18 cellular contexts compared by ENCODE assay signal in the genomic region with DNA sequence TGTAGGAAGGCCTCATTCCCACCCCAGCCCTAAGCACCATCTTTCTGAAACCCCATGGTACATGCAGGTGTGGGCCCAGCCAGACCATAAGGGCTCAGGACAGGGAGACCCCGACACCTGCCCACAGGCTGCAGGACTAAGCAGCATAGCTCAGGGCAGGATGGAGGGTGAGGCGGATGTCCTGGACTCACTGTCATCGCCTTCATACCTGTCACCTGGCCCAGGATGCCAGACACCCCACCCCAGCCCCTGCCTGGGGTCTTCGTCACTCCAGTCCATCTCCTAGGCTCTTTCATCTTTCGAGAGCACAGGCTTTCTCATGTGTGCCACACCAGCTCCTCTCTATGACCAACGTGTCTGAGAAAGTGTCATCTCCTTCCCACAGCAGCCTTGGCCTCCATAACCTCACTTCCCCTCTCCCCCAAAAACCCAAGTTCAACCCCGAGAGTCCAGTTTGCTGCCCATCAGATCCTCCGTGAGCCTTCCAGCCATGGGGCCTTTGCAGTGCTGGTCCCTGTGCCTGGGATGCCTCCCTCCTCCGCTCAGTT.
DNase-seq lines count a peak whose midpoint lies in the region; ATAC-seq and TF ChIP-seq lines count a peak whose summit lies in the region.
"Had no signal": no experiment of that assay in that cellular context is flagged by ENCODE, and none has a peak within 500 bp of the region (broad histone marks: within the 10 kb centered on the region; RNA-seq: fewer than 3 reads in every experiment).

No MANE protein-coding gene starts in this region.

- no peak overlapping the region for H3K23ac ChIP-seq in neuronal stem cell (ENCODE audit: low read depth, low read length, poor library complexity)

- no peaks in the 10 kb centered on the region for H3K36me3 Mint-ChIP-seq in activated B cell treated with CpG ODN at 0.5 μM for 24 hours (ENCODE audit: low read depth)

- no peak overlapping the region for H2BK120ac ChIP-seq in neuronal stem cell (ENCODE audit: low read depth, low read length)

- H3K27ac ChIP-seq in Peyer's patch = no peak overlapping the region
- no peak overlapping the region for H3K27ac ChIP-seq in neuronal stem cell (replicated peaks; ENCODE audit: low read length)
- H3K27ac ChIP-seq in suprapubic skin = no peak overlapping the region
- no peak overlapping the region for H3K27ac ChIP-seq in upper lobe of right lung
- H3K27ac ChIP-seq: RWPE1 had no signal

- no peak overlapping the region for H4K91ac ChIP-seq in neuronal stem cell (ENCODE audit: low read depth, low read length, poor library complexity)

- intact Hi-C loops in activated B cell treated with CpG ODN at 0.5 μM for 24 hours (cut with micrococcal nuclease) (no loop called here), upper lobe of right lung (cut with DNase I) (no loop called here)

- no peak overlapping the region for H3K4me2 ChIP-seq in neuronal stem cell (ENCODE audit: insufficient read depth, low read length, poor library complexity, severe bottlenecking)

- no peak overlapping the region for H3K4me3 Mint-ChIP-seq in activated B cell treated with CpG ODN at 0.5 μM for 24 hours
- H3K4me3 Mint-ChIP-seq: CD14-positive monocyte had no signal

- TF ChIP-seq CTCF in Peyer's patch (IDR thresholded peaks at IDR 0.05) (no peak), activated B cell treated with CpG ODN at 0.5 μM for 24 hours (IDR thresholded peaks at IDR 0.05) (no peak), suprapubic skin (IDR thresholded peaks at IDR 0.05) (no peak), upper lobe of right lung (IDR thresholded peaks at IDR 0.05) (no peak)

- H3K4me1 ChIP-seq in Peyer's patch (no peaks in the 10 kb centered on the region), neuronal stem cell (ENCODE audit: control insufficient read depth in 2 of 2, insufficient read depth in 1 of 2, low read depth in 1 of 2, low read length in 2 of 2) (peaks cover 0 to 15% of the 10 kb centered on the region in 2 donors), suprapubic skin (no peaks in the 10 kb centered on the region), upper lobe of right lung (no peaks in the 10 kb centered on the region)

- H3K4me3 ChIP-seq in Peyer's patch (no peak overlapping the region), neuronal stem cell (ENCODE audit: low read length in 2 of 2) (no peak overlapping the region), suprapubic skin (no peak overlapping the region), upper lobe of right lung (no peak overlapping the region)

- no peak overlapping the region for H3K27ac Mint-ChIP-seq in activated B cell treated with CpG ODN at 0.5 μM for 24 hours

- H3K9me3 ChIP-seq in Peyer's patch = no peaks in the 10 kb centered on the region
- H3K9me3 ChIP-seq in neuronal stem cell (replicated peaks in 1 of 2; ENCODE audit: control insufficient read depth in 2 of 2, insufficient read depth in 1 of 2, low read depth in 1 of 2, low read length in 2 of 2) = no peaks in the 10 kb centered on the region
- H3K9me3 ChIP-seq in suprapubic skin = no peaks in the 10 kb centered on the region
- no peaks in the 10 kb centered on the region for H3K9me3 ChIP-seq in upper lobe of right lung

- no peak overlapping the region for H2AFZ ChIP-seq in neuronal stem cell (ENCODE audit: low read length)

- H3K79me1 ChIP-seq in neuronal stem cell (ENCODE audit: low read depth, low read length) = peaks cover 3% of the 10 kb centered on the region

- TF ChIP-seq POLR2A in Peyer's patch (IDR thresholded peaks at IDR 0.05) (no peak), suprapubic skin (IDR thresholded peaks at IDR 0.05) (no peak)

- no peaks in the 10 kb centered on the region for H3K9me3 Mint-ChIP-seq in activated B cell treated with CpG ODN at 0.5 μM for 24 hours
- H3K9me3 Mint-ChIP-seq: CD14-positive monocyte had no signal

- no peaks in the 10 kb centered on the region for H3K4me1 Mint-ChIP-seq in activated B cell treated with CpG ODN at 0.5 μM for 24 hours

- no peak for ATAC-seq in activated B cell treated with CpG ODN at 0.5 μM for 24 hours (ENCODE audit: low read depth)
- ATAC-seq in GM21381 (IDR thresholded peaks at IDR 0.05; ENCODE audit: unreplicated experiment) = no peak
- ATAC-seq in upper lobe of right lung = no peak

- H2AK5ac ChIP-seq in neuronal stem cell (ENCODE audit: low read depth, low read length) = no peak overlapping the region

- no peak overlapping the region for H2BK15ac ChIP-seq in neuronal stem cell (ENCODE audit: low read length)

- H3K4ac ChIP-seq in neuronal stem cell (ENCODE audit: low read length) = no peak overlapping the region

- POLR2A ChIA-PET in activated B cell treated with CpG ODN at 0.5 μM for 24 hours (lab: Charles Lee) = no interaction called here

- WGBS in neuronal stem cell (ENCODE audit: extremely low coverage in 2 of 2, insufficient read length in 2 of 2, insufficient replicate concordance in 1 of 2), 2 donors = no CpG with 5 or more reads among the region's 9 CpGs
- 92% methylated on average over 9 of the region's 9 CpGs for WGBS in suprapubic skin

- DNase-seq in Peyer's patch (peak in 2 of 3 donors; percentile 27 to 32), activated B cell treated with CpG ODN at 0.5 μM for 24 hours (peak; percentile 6), neuronal stem cell (ENCODE audit: low spot score) (no peak), suprapubic skin (ENCODE audit: low spot score in 2 of 2) (peak; percentile 40 to 47), upper lobe of right lung (no peak), D341Med (ENCODE audit: low spot score) (no peak)
- DNase-seq: ACHN, AML-193, COR-L47, EL, NCI-H1048, NCI-H1436 treated with DMSO at 0.1 percent for 48 hours, NCI-H2081, NCI-H748 treated with DMSO at 0.1 percent for 48 hours, OCI-M1 had no signal

- peak overlapping the region; percentile 46 for H3K18ac ChIP-seq in neuronal stem cell (ENCODE audit: low read length)

- CTCF ChIA-PET in activated B cell treated with CpG ODN at 0.5 μM for 24 hours (lab: Charles Lee) = no interaction called here

- H3K9ac ChIP-seq in neuronal stem cell (ENCODE audit: low read depth, low read length, poor library complexity) = no peak overlapping the region

- H3K14ac ChIP-seq in neuronal stem cell (ENCODE audit: low read length) = no peak overlapping the region

- H3K36me3 ChIP-seq in Peyer's patch (peaks cover 0 to 21% (median 0%) of the 10 kb centered on the region in 3 donors), neuronal stem cell (replicated peaks in 1 of 2; ENCODE audit: control insufficient read depth in 2 of 2, insufficient read depth in 2 of 2, low read length in 2 of 2) (peaks cover 2 to 3% of the 10 kb centered on the region in 2 donors), suprapubic skin (peaks cover 7% of the 10 kb centered on the region), upper lobe of right lung (peaks cover 10% of the 10 kb centered on the region)

- no peak overlapping the region for H4K8ac ChIP-seq in neuronal stem cell (ENCODE audit: low read depth, low read length)

- no peaks in the 10 kb centered on the region for H3K27me3 Mint-ChIP-seq in activated B cell treated with CpG ODN at 0.5 μM for 24 hours

- H2BK5ac ChIP-seq in neuronal stem cell (ENCODE audit: low read length) = no peak overlapping the region

- TF ChIP-seq EP300 in suprapubic skin (IDR thresholded peaks at IDR 0.05) = no peak

- no peaks in the 10 kb centered on the region for H3K27me3 ChIP-seq in Peyer's patch
- H3K27me3 ChIP-seq in neuronal stem cell (ENCODE audit: control insufficient read depth in 3 of 3, insufficient read depth in 3 of 3, low read depth in 1 of 3, low read length in 3 of 3) = peaks cover 0 to 23% (median 0%) of the 10 kb centered on the region in 3 experiments
- H3K27me3 ChIP-seq in suprapubic skin = no peaks in the 10 kb centered on the region
- H3K27me3 ChIP-seq in upper lobe of right lung = no peaks in the 10 kb centered on the region

- H2BK12ac ChIP-seq in neuronal stem cell (ENCODE audit: low read length) = no peak overlapping the region

Comparison
In these comparisons a context has a peak if more than half of its experiments do, and no peak if none do; other contexts are left out.
1. DNase-seq: peak in Peyer's patch (2 of 3), activated B cell treated with CpG ODN at 0.5 μM for 24 hours (single experiment) and suprapubic skin (2 of 2); none in neuronal stem cell (single experiment), upper lobe of right lung (single experiment) and D341Med (single experiment).